ENCODE assay signal across 8 cellular contexts in genomic region chr7:75409880-75410822, GRCh38. TPM values are rescaled to one million over a fixed set of nuclear protein-coding genes. Genes with fewer than 3 reads are reported as not detected.
DNase-seq lines count a peak whose midpoint lies in the region; ATAC-seq and TF ChIP-seq lines count a peak whose summit lies in the region.
"Not testable (repeated sequence)": the region's sequence is repeated elsewhere in the genome, so short reads cannot be mapped to it uniquely, and the experiment has no call there.

No MANE protein-coding gene starts in this region.

- not testable (repeated sequence) for H3K9me3 Mint-ChIP-seq in activated T-cell treated with anti-CD3 and anti-CD28 coated beads, Interleukin-2, amount 50 U/mL, for 4 hours; endothelial cell (ENCODE audit: unreplicated experiment); mesothelial cell of epicardium

- not testable (repeated sequence) for H2AK9ac ChIP-seq in IMR-90 (replicated peaks; ENCODE audit: low read depth, low read length, poor library complexity)

- H2AK5ac ChIP-seq in IMR-90 (ENCODE audit: low read depth, low read length): not testable (repeated sequence)

- H3K27me3 Mint-ChIP-seq in activated T-cell treated with anti-CD3 and anti-CD28 coated beads, Interleukin-2, amount 50 U/mL, for 4 hours (ENCODE audit: low read depth); endothelial cell (ENCODE audit: unreplicated experiment); mesothelial cell of epicardium (ENCODE audit: low read depth): not testable (repeated sequence)

- TF ChIP-seq POLR2A in IMR-90 (IDR thresholded peaks at IDR 0.05; ENCODE audit: low read depth, low read length); suprapubic skin (IDR thresholded peaks at IDR 0.05): not testable (repeated sequence)

- not testable (repeated sequence) for H3K9ac ChIP-seq in IMR-90 (ENCODE audit: low read depth, low read length)

- intact Hi-C loops in IMR-90 (cut with micrococcal nuclease): not testable (repeated sequence)

- not testable (repeated sequence) for DNase-seq in IMR-90; activated T-cell treated with anti-CD3 and anti-CD28 coated beads, Interleukin-2, amount 50 U/mL, for 4 hours; endothelial cell (ENCODE audit: low spot score); suprapubic skin (ENCODE audit: low spot score in 2 of 2)
- peak in 1 of 2 experiments; percentile 26 for DNase-seq in mesothelial cell of epicardium (ENCODE audit: low spot score in 2 of 2, unreplicated experiment in 2 of 2)

- not testable (repeated sequence) for H4K91ac ChIP-seq in IMR-90 (ENCODE audit: insufficient read depth, low read depth, low read length)

- H3K4me2 ChIP-seq in IMR-90 (ENCODE audit: low read depth, low read length): not testable (repeated sequence)

- not testable (repeated sequence) for H3K4me1 ChIP-seq in IMR-90 (ENCODE audit: control insufficient read depth, insufficient read depth, low read length); suprapubic skin

- WGBS in IMR-90 (ENCODE audit: extremely low coverage in 2 of 2, insufficient read length in 1 of 2), 2 experiments: no CpG with 5 or more reads among the region's 74 CpGs
- 36% methylated on average over 7 of the region's 74 CpGs for WGBS in suprapubic skin

- CTCF ChIA-PET in IMR-90 (lab: Yijun Ruan, JAX): not testable (repeated sequence)

- not testable (repeated sequence) for H2BK20ac ChIP-seq in IMR-90 (ENCODE audit: low read depth, low read length)

- BruUV-seq in IMR-90 (replicated peaks; lab: Mats Ljungman, UMichigan): not testable (repeated sequence)

- TF ChIP-seq CTCF in IMR-90 (conservative IDR thresholded peaks at IDR 0.05; ENCODE audit: low read depth, low read length); endothelial cell (IDR thresholded peaks at IDR 0.05; ENCODE audit: unreplicated experiment); mesothelial cell of epicardium (IDR thresholded peaks at IDR 0.05; ENCODE audit: unreplicated experiment); suprapubic skin (IDR thresholded peaks at IDR 0.05): not testable (repeated sequence)

- H3K9me3 ChIP-seq in IMR-90 (ENCODE audit: control insufficient read depth, insufficient read depth, low read length); suprapubic skin: not testable (repeated sequence)

- not testable (repeated sequence) for TF ChIP-seq EP300 in suprapubic skin (IDR thresholded peaks at IDR 0.05)

- H3K36me3 ChIP-seq in IMR-90 (ENCODE audit: control insufficient read depth, insufficient read depth, low read length); suprapubic skin: not testable (repeated sequence)

- not testable (repeated sequence) for H2AFZ ChIP-seq in IMR-90 (replicated peaks; ENCODE audit: low read length, poor library complexity)

- not testable (repeated sequence) for H3K36me3 Mint-ChIP-seq in activated T-cell treated with anti-CD3 and anti-CD28 coated beads, Interleukin-2, amount 50 U/mL, for 4 hours (ENCODE audit: insufficient read depth); endothelial cell (ENCODE audit: low read depth, unreplicated experiment); mesothelial cell of epicardium

- H2BK15ac ChIP-seq in IMR-90 (ENCODE audit: low read depth, low read length): not testable (repeated sequence)

- peak overlapping the region; percentile 58 for H3K4me3 Mint-ChIP-seq in activated T-cell treated with anti-CD3 and anti-CD28 coated beads, Interleukin-2, amount 50 U/mL, for 4 hours
- H3K4me3 Mint-ChIP-seq in endothelial cell (ENCODE audit: unreplicated experiment) (peak overlapping the region; percentile 86), mesothelial cell of epicardium (peak overlapping the region; percentile 63)

- not testable (repeated sequence) for H4K20me1 ChIP-seq in IMR-90 (ENCODE audit: insufficient read depth, low read length)

- H3K27me3 ChIP-seq in IMR-90 (ENCODE audit: control insufficient read depth, insufficient read depth, low read length); suprapubic skin: not testable (repeated sequence)

- not testable (repeated sequence) for H4K8ac ChIP-seq in IMR-90 (ENCODE audit: low read depth in 2 of 2, low read length in 2 of 2)

- not testable (repeated sequence) for H3K23ac ChIP-seq in IMR-90 (ENCODE audit: low read depth, low read length)

- in situ Hi-C loops in IMR-90 (cut with MboI; ENCODE audit: low sequenced_read_pairs): not testable (repeated sequence)

- H3K4me1 Mint-ChIP-seq in activated T-cell treated with anti-CD3 and anti-CD28 coated beads, Interleukin-2, amount 50 U/mL, for 4 hours (ENCODE audit: low read depth); endothelial cell (ENCODE audit: unreplicated experiment); mesothelial cell of epicardium: not testable (repeated sequence)

- peak; percentile 70 for ATAC-seq in GM18499 (IDR thresholded peaks at IDR 0.05; ENCODE audit: insufficient read depth, unreplicated experiment)
- ATAC-seq in GM21381 (IDR thresholded peaks at IDR 0.05; ENCODE audit: unreplicated experiment): peak; percentile 89
- ATAC-seq in HG02970 (IDR thresholded peaks at IDR 0.05; ENCODE audit: low FRiP score, unreplicated experiment): peak; percentile 78
- ATAC-seq in IMR-90 (ENCODE audit: low read depth): peak; percentile 80
- peak; percentile 93 to 97 for ATAC-seq in activated T-cell treated with anti-CD3 and anti-CD28 coated beads, Interleukin-2, amount 50 U/mL, for 4 hours

- not testable (repeated sequence) for H4K5ac ChIP-seq in IMR-90 (ENCODE audit: low read depth, low read length)

- dilution Hi-C loops in IMR-90 (cut with HindIII; ENCODE audit: low sequenced_read_pairs, unreplicated experiment): not testable (repeated sequence)

- not testable (repeated sequence) for H3K9me1 ChIP-seq in IMR-90 (ENCODE audit: insufficient read depth, low read length)

- not testable (repeated sequence) for TF ChIP-seq RAD21 in IMR-90 (IDR thresholded peaks at IDR 0.05; ENCODE audit: low read length)

- not testable (repeated sequence) for H2BK5ac ChIP-seq in IMR-90 (ENCODE audit: low read depth, low read length, poor library complexity, severe bottlenecking)

- not testable (repeated sequence) for H3K56ac ChIP-seq in IMR-90 (ENCODE audit: extremely low read depth, insufficient read depth, low read length)

- H3K18ac ChIP-seq in IMR-90 (ENCODE audit: low read depth, low read length): not testable (repeated sequence)

- not testable (repeated sequence) for H3K79me1 ChIP-seq in IMR-90 (ENCODE audit: low read depth in 1 of 2, low read length in 2 of 2)

- H3K27ac ChIP-seq in IMR-90 (ENCODE audit: insufficient read depth, low read length); suprapubic skin: not testable (repeated sequence)

- H3K4ac ChIP-seq in IMR-90 (ENCODE audit: low read depth, low read length): not testable (repeated sequence)

- not testable (repeated sequence) for H3K27ac Mint-ChIP-seq in endothelial cell (ENCODE audit: unreplicated experiment); mesothelial cell of epicardium

- H3K4me3 ChIP-seq in IMR-90 (ENCODE audit: insufficient read depth, low read depth, low read length) (peak overlapping the region; percentile 44; the same call in 1 of the 2 replicates), suprapubic skin (peak overlapping the region; percentile 43)

- H3K14ac ChIP-seq in IMR-90 (replicated peaks; ENCODE audit: low read depth, low read length): not testable (repeated sequence)

- not testable (repeated sequence) for H2BK120ac ChIP-seq in IMR-90 (ENCODE audit: low read depth, low read length)

- POLR2A ChIA-PET in IMR-90 (lab: Charles Lee; ENCODE audit: unreplicated experiment): not testable (repeated sequence)

RNA-seq across cellular contexts. Expression of gene TRIM73, which starts 14.7 kb away (rescaled TPM):
- 0.18 and 0.28 TPM in 2 replicates for total RNA-seq in IMR-90 (2012; rRNA removed)
- 0.72 and 0.84 TPM in 2 replicates for polyA plus RNA-seq in IMR-90 (2012; rRNA removed)
- 0.03 and 0.15 TPM in 2 replicates for polyA plus RNA-seq in IMR-90 (2012; cell fraction: cytosol; rRNA removed)
- polyA plus RNA-seq in IMR-90 (2012; cell fraction: nucleus; rRNA removed; ENCODE audit: low replicate concordance): 8.0 and 10.1 TPM in 2 replicates
- total RNA-seq in activated T-cell treated with anti-CD3 and anti-CD28 coated beads, Interleukin-2, amount 50 U/mL, for 4 hours: 1 to 10 TPM; 3.0 to 4.7 (median 4.7) TPM
- total RNA-seq in endothelial cell (ENCODE audit: unreplicated experiment): 7.4 TPM
- total RNA-seq in mesothelial cell of epicardium: 14.8 to 17.0 TPM (median 15.7 TPM) in 3 replicates
- total RNA-seq in suprapubic skin: 10 to 100 TPM in 1 of 4 donors, 1 to 10 TPM in 3; 2.5 to 10.8 (median 3.8) TPM
